ENCODE assay signal across 8 cellular contexts in the genomic region with DNA sequence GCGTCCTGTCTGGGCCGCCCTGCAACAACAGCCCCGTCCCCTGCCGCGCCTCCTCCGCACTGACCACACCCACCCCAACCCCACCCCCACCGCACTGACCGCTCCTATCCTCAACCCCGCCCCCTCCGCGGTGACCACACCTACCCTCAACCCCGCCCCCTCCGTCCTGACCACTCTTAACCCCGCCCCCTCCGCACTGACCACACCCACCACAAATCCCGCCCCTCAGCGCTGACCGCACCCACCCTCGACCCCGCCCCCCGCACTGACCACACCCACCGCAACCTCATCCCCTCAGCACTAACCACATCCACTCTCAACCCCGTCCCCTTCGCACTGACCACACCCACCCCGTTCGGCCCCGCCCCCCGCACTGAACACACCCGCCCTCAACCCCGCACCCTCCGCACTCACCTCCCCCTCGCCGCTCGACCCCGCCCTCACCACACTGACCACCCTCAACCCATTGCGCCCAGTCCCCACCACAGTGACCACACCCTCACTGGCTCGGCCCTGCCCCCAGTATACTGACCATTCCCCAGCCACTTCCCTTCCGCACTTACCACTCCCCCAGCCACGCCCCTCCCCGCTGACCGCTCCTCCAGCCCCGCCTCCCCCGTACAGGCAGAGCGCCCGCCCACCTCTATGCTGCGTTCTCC. TPM values are rescaled to one million over a fixed set of nuclear protein-coding genes. Genes with fewer than 3 reads are reported as not detected.
A peak's percentile ranks its signal among the peaks of the same experiment; 100 is the strongest.
DNase-seq lines count a peak whose midpoint lies in the region; ATAC-seq and TF ChIP-seq lines count a peak whose summit lies in the region.

No MANE protein-coding gene starts in this region.

- no peaks in the 10 kb centered on the region for H3K79me2 ChIP-seq in OCI-LY7 (ENCODE audit: insufficient read depth, low read depth, low read length)

- H3K4me1 ChIP-seq in OCI-LY7 (ENCODE audit: insufficient read depth, low read length, poor library complexity, severe bottlenecking) (peaks cover 32% of the 10 kb centered on the region), esophagus squamous epithelium (peaks cover 3 to 41% (median 7%) of the 10 kb centered on the region in 3 donors), muscle layer of colon (ENCODE audit: insufficient read depth, low read length) (no peaks in the 10 kb centered on the region)

- H3K36me3 ChIP-seq in OCI-LY7 (ENCODE audit: insufficient read depth, low read length) (no peaks in the 10 kb centered on the region), esophagus squamous epithelium (no peaks in the 10 kb centered on the region), muscle layer of colon (ENCODE audit: insufficient read depth, low read length) (no peaks in the 10 kb centered on the region)

- H3K4me3 ChIP-seq in OCI-LY7 (ENCODE audit: low read depth, low read length, poor library complexity, severe bottlenecking) (peak overlapping the region; percentile 75), esophagus squamous epithelium (peak overlapping the region; percentile 55 to 77 (median 60)), muscle layer of colon (ENCODE audit: low read depth in 1 of 2, low read length in 2 of 2) (peak overlapping the region; percentile 23 to 64)

- WGBS in esophagus squamous epithelium, 2 donors = 0 to 6% methylated on average over 13 to 29 of the region's 46 CpGs

- H3K27me3 Mint-ChIP-seq in activated T-cell treated with anti-CD3 and anti-CD28 coated beads, Interleukin-2, amount 50 U/mL, for 4 hours (ENCODE audit: low read depth) = peaks cover 32% of the 10 kb centered on the region

- peak; percentile 61 for ATAC-seq in HG02885 (IDR thresholded peaks at IDR 0.05; ENCODE audit: poor library complexity, unreplicated experiment)
- peak; percentile 50 to 57 for ATAC-seq in activated T-cell treated with anti-CD3 and anti-CD28 coated beads, Interleukin-2, amount 50 U/mL, for 4 hours

- H3K9me3 Mint-ChIP-seq in activated T-cell treated with anti-CD3 and anti-CD28 coated beads, Interleukin-2, amount 50 U/mL, for 4 hours = no peaks in the 10 kb centered on the region

- CTCF ChIA-PET in OCI-LY7 (lab: Charles Lee; ENCODE audit: unreplicated experiment) = no interaction called here

- peak overlapping the region; percentile 71 for H3K4me2 ChIP-seq in OCI-LY7 (ENCODE audit: low read length)

- TF ChIP-seq POLR2A in esophagus squamous epithelium (IDR thresholded peaks at IDR 0.05) = no peak

- H3K27me3 ChIP-seq in esophagus squamous epithelium (peaks cover 0 to 15% (median 0%) of the 10 kb centered on the region in 4 donors), muscle layer of colon (ENCODE audit: control insufficient read depth in 1 of 2, insufficient read depth in 2 of 2, low read length in 2 of 2) (peaks cover 0 to 18% of the 10 kb centered on the region in 2 donors)

- no peaks in the 10 kb centered on the region for H3K36me3 Mint-ChIP-seq in activated T-cell treated with anti-CD3 and anti-CD28 coated beads, Interleukin-2, amount 50 U/mL, for 4 hours (ENCODE audit: insufficient read depth)

- H3K27ac ChIP-seq in OCI-LY7 (ENCODE audit: low read depth, low read length, poor library complexity, severe bottlenecking) (no peak overlapping the region), esophagus squamous epithelium (peak overlapping the region; percentile 69 to 89 (median 80)), muscle layer of colon (ENCODE audit: low read depth, low read length) (no peak overlapping the region)

- BruUV-seq in OCI-LY7 (replicated peaks; lab: Mats Ljungman, UMichigan) = no TSS peak

- peak overlapping the region; percentile 35 for H3K4me3 Mint-ChIP-seq in activated T-cell treated with anti-CD3 and anti-CD28 coated beads, Interleukin-2, amount 50 U/mL, for 4 hours

- H3K9me3 ChIP-seq in OCI-LY7 (ENCODE audit: low read length) (no peaks in the 10 kb centered on the region), esophagus squamous epithelium (no peaks in the 10 kb centered on the region), muscle layer of colon (ENCODE audit: low read length) (no peaks in the 10 kb centered on the region)

- no peak overlapping the region for H3K9ac ChIP-seq in muscle layer of colon (ENCODE audit: low read length)

- POLR2A ChIA-PET in OCI-LY7 (lab: Charles Lee) = no interaction called here

- H3K9me2 ChIP-seq in OCI-LY7 (ENCODE audit: insufficient read depth, low read length) = no peaks in the 10 kb centered on the region

- H2AFZ ChIP-seq in OCI-LY7 (ENCODE audit: low read length) = peak overlapping the region; percentile 66

- H4K20me1 ChIP-seq in OCI-LY7 (ENCODE audit: insufficient read depth, low read length) = no peaks in the 10 kb centered on the region

- DNase-seq in GM10266 (ENCODE audit: extremely low spot score) = peak; percentile 98
- DNase-seq in OCI-LY7 (ENCODE audit: low spot score) = peak; percentile 86
- DNase-seq in activated T-cell treated with anti-CD3 and anti-CD28 coated beads, Interleukin-2, amount 50 U/mL, for 4 hours = peak; percentile 30
- peak; percentile 98 for DNase-seq in esophagus squamous epithelium (lab: John Stamatoyannopoulos, UW)
- peak; percentile 68 for DNase-seq in stimulated activated CD8-positive, alpha-beta memory T cell treated with anti-CD3 and anti-CD28 coated beads, Interleukin-4, amount 100 ng/mL, for 24 hours (ENCODE audit: low read depth)
- no peak for DNase-seq in KG1 (lab: John Stamatoyannopoulos, UW)

- intact Hi-C loops in OCI-LY7 (cut with micrococcal nuclease; ENCODE audit: unreplicated experiment) = loop anchor here (5.0 to 10.0 kb wide), 3 partner anchors 70 to 348 kb away; a partner anchor contains a TSS
- intact Hi-C loops in esophagus squamous epithelium (cut with DNase I) = no loop called here

- H3K4me1 Mint-ChIP-seq in activated T-cell treated with anti-CD3 and anti-CD28 coated beads, Interleukin-2, amount 50 U/mL, for 4 hours (ENCODE audit: low read depth) = peaks cover 34% of the 10 kb centered on the region

- TF ChIP-seq CTCF in GM10266 (IDR thresholded peaks at IDR 0.05; ENCODE audit: control insufficient read depth, insufficient read depth, low read depth, missing control alignments) (no peak), OCI-LY7 (conservative IDR thresholded peaks at IDR 0.05; ENCODE audit: low read length) (no peak), esophagus squamous epithelium (IDR thresholded peaks at IDR 0.05) (no peak)

RNA-seq across cellular contexts. Expression of a gene that starts 8.2 kb away (rescaled TPM):
- not detected in 2 replicates for total RNA-seq in OCI-LY7 (2014; rRNA removed; shearing (Covaris generic))
- total RNA-seq in OCI-LY7 (2022) = 0.10 TPM in 1 of 2 replicates, not detected in the other
- under 1 TPM; 0.05 to 0.24 (median 0.08) TPM for total RNA-seq in activated T-cell treated with anti-CD3 and anti-CD28 coated beads, Interleukin-2, amount 50 U/mL, for 4 hours
- 1 to 10 TPM in 1 of 4 donors, under 1 TPM in 3; 0.27 to 1.1 (median 0.81) TPM for total RNA-seq in esophagus squamous epithelium

Comparison
In these comparisons a context has a peak if more than half of its experiments do, and no peak if none do; other contexts are left out.
1. H3K27ac ChIP-seq: peak in esophagus squamous epithelium (4 of 4); none in OCI-LY7 (single experiment) and muscle layer of colon (single experiment).
2. Peak in every context shown above with its lines, with median percentiles within 50 percentile points of each other: H3K4me3 ChIP-seq.